9 cellular contexts compared by ENCODE assay signal in genomic region chr1:179599623-179600249, GRCh38. TPM values are rescaled to one million over a fixed set of nuclear protein-coding genes. Genes with fewer than 3 reads are reported as not detected.
DNase-seq lines count a peak whose midpoint lies in the region; ATAC-seq and TF ChIP-seq lines count a peak whose summit lies in the region.
"Had no signal": no experiment of that assay in that cellular context is flagged by ENCODE, and none has a peak within 500 bp of the region (broad histone marks: within the 10 kb centered on the region; RNA-seq: fewer than 3 reads in every experiment).

No MANE protein-coding gene starts in this region.

- no peak overlapping the region for H3K4me2 ChIP-seq in mammary epithelial cell (ENCODE audit: insufficient read depth, low read depth, low read length)

- no peaks in the 10 kb centered on the region for H3K9me3 ChIP-seq in mammary epithelial cell (replicated peaks; ENCODE audit: insufficient read depth, low read length)

- peak; percentile 14 for DNase-seq in activated CD4-positive, alpha-beta T cell treated with anti-CD3 and anti-CD28 coated beads for 48 hours
- no peak for DNase-seq in activated CD4-positive, alpha-beta T cell treated with anti-CD3 and anti-CD28 coated beads for 4 hours
- DNase-seq in NCI-H226 (peak; percentile 22), mammary epithelial cell (peak; percentile 32), osteocyte (ENCODE audit: extremely low spot score, unreplicated experiment) (no peak), globus pallidus (ENCODE audit: low spot score) (no peak)

- H3K79me2 ChIP-seq in mammary epithelial cell (ENCODE audit: insufficient read depth, low read length), result no peaks in the 10 kb centered on the region

- no peaks in the 10 kb centered on the region for H3K4me1 ChIP-seq in mammary epithelial cell (ENCODE audit: insufficient read depth, low read length)

- TF ChIP-seq CTCF in mammary epithelial cell (conservative IDR thresholded peaks at IDR 0.05 in 1 of 2, IDR thresholded peaks at IDR 0.05 in 1 of 2; ENCODE audit: extremely low read depth in 1 of 2, insufficient read depth in 1 of 2, low read depth in 1 of 2, low read length in 2 of 2), result peak; percentile 50 to 53
- peak; percentile 44 for TF ChIP-seq CTCF in osteocyte (IDR thresholded peaks at IDR 0.05)

- no peaks in the 10 kb centered on the region for H3K4me1 Mint-ChIP-seq in osteocyte (ENCODE audit: unreplicated experiment)

- no peak overlapping the region for H3K4me3 Mint-ChIP-seq in osteocyte (ENCODE audit: unreplicated experiment)

- intact Hi-C loops in mammary epithelial cell (cut with micrococcal nuclease), result loop anchor here (1.0 to 10.0 kb wide), 3 partner anchors 235 to 525 kb away; partner anchors contain the start of gene AXDND1

- no peaks in the 10 kb centered on the region for H3K36me3 Mint-ChIP-seq in osteocyte (ENCODE audit: unreplicated experiment)
- H3K36me3 Mint-ChIP-seq: activated naive CD4-positive, alpha-beta T cell treated with anti-CD3 and anti-CD28 coated beads, Interleukin-2, amount 50 U/mL, for 72 hours had no signal

- H3K27ac ChIP-seq in mammary epithelial cell (ENCODE audit: insufficient read depth, low read depth, low read length), result no peak overlapping the region

- no peak for ATAC-seq in HG02884 (IDR thresholded peaks at IDR 0.05; ENCODE audit: unreplicated experiment)
- ATAC-seq in GM18870 (IDR thresholded peaks at IDR 0.05; ENCODE audit: unreplicated experiment), result no peak

- BruUV-seq in mammary epithelial cell (replicated peaks; lab: Mats Ljungman, UMichigan), result no TSS peak

- no peak overlapping the region for H3K4me3 ChIP-seq in mammary epithelial cell (replicated peaks in 1 of 3; ENCODE audit: insufficient read depth in 1 of 3, low read depth in 2 of 3, low read length in 3 of 3)

- H3K36me3 ChIP-seq in mammary epithelial cell (ENCODE audit: insufficient read depth, low read length), result no peaks in the 10 kb centered on the region

- no peak overlapping the region for H2AFZ ChIP-seq in mammary epithelial cell (ENCODE audit: low read depth, low read length)

- dilution Hi-C loops in mammary epithelial cell (cut with HindIII; ENCODE audit: low sequenced_read_pairs), result no loop called here

- CTCF ChIA-PET in mammary epithelial cell (lab: Charles Lee; ENCODE audit: low non-redundant PET), result interaction anchor here (0.6 to 0.7 kb wide), 2 partner anchors 49 to 567 kb away, joined by 3 to 8 read pairs; no protein-coding TSS in a partner anchor

- H3K27ac Mint-ChIP-seq in osteocyte (ENCODE audit: unreplicated experiment), result no peak overlapping the region
- H3K27ac Mint-ChIP-seq: activated naive CD4-positive, alpha-beta T cell treated with anti-CD3 and anti-CD28 coated beads, Interleukin-2, amount 50 U/mL, for 72 hours had no signal

- in situ Hi-C loops in mammary epithelial cell (cut with MboI; ENCODE audit: low sequenced_read_pairs in 2 of 2), result loop anchor here (25.0 kb wide), 1 partner anchor 337 kb away; no protein-coding TSS in a partner anchor

- peaks cover 5% of the 10 kb centered on the region for H3K9me3 Mint-ChIP-seq in osteocyte (ENCODE audit: unreplicated experiment)
- H3K9me3 Mint-ChIP-seq: activated naive CD4-positive, alpha-beta T cell treated with anti-CD3 and anti-CD28 coated beads, Interleukin-2, amount 50 U/mL, for 72 hours had no signal

- no peaks in the 10 kb centered on the region for H4K20me1 ChIP-seq in mammary epithelial cell (ENCODE audit: insufficient read depth, low read length)

- peaks cover 25% of the 10 kb centered on the region for H3K27me3 Mint-ChIP-seq in osteocyte (ENCODE audit: unreplicated experiment)

- no peak overlapping the region for H3K9ac ChIP-seq in mammary epithelial cell (ENCODE audit: insufficient read depth, low read length)

- peaks cover 3% of the 10 kb centered on the region for H3K27me3 ChIP-seq in mammary epithelial cell (ENCODE audit: insufficient read depth, low read length)

RNA-seq across cellular contexts. Expression of gene TDRD5, which starts 8.1 kb away (rescaled TPM):
- total RNA-seq in mammary epithelial cell (not detected), osteocyte (not detected in 2 replicates)
- not detected for polyA plus RNA-seq in mammary epithelial cell
- not detected for polyA minus RNA-seq in mammary epithelial cell
- total RNA-seq: activated naive CD4-positive, alpha-beta T cell treated with anti-CD3 and anti-CD28 coated beads, Interleukin-2, amount 50 U/mL, for 72 hours had no signal

RNA-seq across cellular contexts. Expression of gene NPHS2, which starts 24.0 kb away (rescaled TPM):
- total RNA-seq in mammary epithelial cell (not detected), osteocyte (not detected in 2 replicates)
- polyA plus RNA-seq in mammary epithelial cell, result not detected
- not detected for polyA minus RNA-seq in mammary epithelial cell
- total RNA-seq: activated naive CD4-positive, alpha-beta T cell treated with anti-CD3 and anti-CD28 coated beads, Interleukin-2, amount 50 U/mL, for 72 hours had no signal

Comparison
In these comparisons a context has a peak if more than half of its experiments do, and no peak if none do; other contexts are left out.
1. DNase-seq: peak in activated CD4-positive, alpha-beta T cell treated with anti-CD3 and anti-CD28 coated beads for 48 hours (single experiment), NCI-H226 (single experiment) and mammary epithelial cell (single experiment); none in activated CD4-positive, alpha-beta T cell treated with anti-CD3 and anti-CD28 coated beads for 4 hours (0 of 2), osteocyte (single experiment) and globus pallidus (single experiment).